In genomic region chr14:33951183-33951840, GRCh38 we compare ENCODE assay signal across 8 cellular contexts. TPM values are rescaled to one million over a fixed set of nuclear protein-coding genes. Genes with fewer than 3 reads are reported as not detected.
A peak's percentile ranks its signal among the peaks of the same experiment; 100 is the strongest.
DNase-seq lines count a peak whose midpoint lies in the region; ATAC-seq and TF ChIP-seq lines count a peak whose summit lies in the region.

No MANE protein-coding gene starts in this region.

- H3K9me3 ChIP-seq in iPS-15b (ENCODE audit: control insufficient read depth, insufficient read depth, low read length) = no peaks in the 10 kb centered on the region

- H3K36me3 Mint-ChIP-seq in activated CD4-positive, alpha-beta T cell treated with anti-CD3 and anti-CD28 coated beads, Interleukin-2, amount 10 ng/mL, durations not matched to agents 24 days and 14 days (ENCODE audit: low read depth) = peaks cover 23% of the 10 kb centered on the region
- no peaks in the 10 kb centered on the region for H3K36me3 Mint-ChIP-seq in activated CD4-positive, alpha-beta memory T cell treated with anti-CD3 and anti-CD28 coated beads for 36 hours

- H3K27ac Mint-ChIP-seq in activated CD4-positive, alpha-beta T cell treated with anti-CD3 and anti-CD28 coated beads, Interleukin-2, amount 10 ng/mL, durations not matched to agents 24 days and 14 days = no peak overlapping the region
- H3K27ac Mint-ChIP-seq in activated CD4-positive, alpha-beta memory T cell treated with anti-CD3 and anti-CD28 coated beads for 36 hours = no peak overlapping the region

- H3K36me3 ChIP-seq in iPS-15b (ENCODE audit: control insufficient read depth, insufficient read depth, low read length) = no peaks in the 10 kb centered on the region

- H3K4me1 ChIP-seq in iPS-15b (ENCODE audit: control insufficient read depth, insufficient read depth, low read length) = peaks cover 14% of the 10 kb centered on the region

- peaks cover 51% of the 10 kb centered on the region for H3K27me3 Mint-ChIP-seq in activated CD4-positive, alpha-beta T cell treated with anti-CD3 and anti-CD28 coated beads, Interleukin-2, amount 10 ng/mL, durations not matched to agents 24 days and 14 days
- peaks cover 45% of the 10 kb centered on the region for H3K27me3 Mint-ChIP-seq in activated CD4-positive, alpha-beta memory T cell treated with anti-CD3 and anti-CD28 coated beads for 36 hours

- DNase-seq in activated CD4-positive, alpha-beta T cell treated with anti-CD3 and anti-CD28 coated beads, Interleukin-2, amount 10 ng/mL, durations not matched to agents 24 days and 14 days = no peak
- DNase-seq in activated CD4-positive, alpha-beta T cell treated with anti-CD3 and anti-CD28 coated beads for 1 hour = no peak
- DNase-seq in activated CD4-positive, alpha-beta memory T cell treated with anti-CD3 and anti-CD28 coated beads for 36 hours = no peak
- DNase-seq in substantia nigra (lab: John Stamatoyannopoulos, UW) (no peak), HEK293T (ENCODE audit: extremely low spot score) (no peak)

- peak overlapping the region; percentile 87 for H3K4me3 Mint-ChIP-seq in activated CD4-positive, alpha-beta T cell treated with anti-CD3 and anti-CD28 coated beads, Interleukin-2, amount 10 ng/mL, durations not matched to agents 24 days and 14 days
- peak overlapping the region; percentile 76 for H3K4me3 Mint-ChIP-seq in activated CD4-positive, alpha-beta memory T cell treated with anti-CD3 and anti-CD28 coated beads for 36 hours

- intact Hi-C loops in activated CD4-positive, alpha-beta T cell treated with anti-CD3 and anti-CD28 coated beads, Interleukin-2, amount 10 ng/mL, durations not matched to agents 24 days and 14 days (cut with micrococcal nuclease) = loop anchor here (2.0 to 5.0 kb wide), 5 partner anchors 67 to 586 kb away; partner anchors contain the start of gene EAPP
- intact Hi-C loops in activated CD4-positive, alpha-beta memory T cell treated with anti-CD3 and anti-CD28 coated beads for 36 hours (cut with micrococcal nuclease) = loop anchor here (5.0 kb wide), 1 partner anchor 91 kb away; no protein-coding TSS in a partner anchor

- ATAC-seq in HG03108 (IDR thresholded peaks at IDR 0.05; ENCODE audit: unreplicated experiment) (no peak), HG03135 (IDR thresholded peaks at IDR 0.05; ENCODE audit: unreplicated experiment) (no peak)

- H3K9ac ChIP-seq in iPS-15b (ENCODE audit: low read depth, low read length) = no peak overlapping the region

- CTCF ChIA-PET in activated CD4-positive, alpha-beta memory T cell treated with anti-CD3 and anti-CD28 coated beads for 36 hours (lab: Charles Lee) = interaction anchor here (1.3 kb wide), 1 partner anchor 111 kb away, joined by 4 read pairs; no protein-coding TSS in a partner anchor
- CTCF ChIA-PET in HEK293T (lab: Yijun Ruan, JAX) = no interaction called here

- POLR2A ChIA-PET in activated CD4-positive, alpha-beta memory T cell treated with anti-CD3 and anti-CD28 coated beads for 36 hours (lab: Charles Lee) = no interaction called here
- POLR2A ChIA-PET in HEK293T (lab: Yijun Ruan, JAX) = interaction anchor here (0.6 to 2.7 kb wide), 3 partner anchors 23 to 508 kb away, joined by 3 to 12 read pairs (median 3); no protein-coding TSS in a partner anchor

- peaks cover 4% of the 10 kb centered on the region for H3K9me3 Mint-ChIP-seq in activated CD4-positive, alpha-beta T cell treated with anti-CD3 and anti-CD28 coated beads, Interleukin-2, amount 10 ng/mL, durations not matched to agents 24 days and 14 days
- no peaks in the 10 kb centered on the region for H3K9me3 Mint-ChIP-seq in activated CD4-positive, alpha-beta memory T cell treated with anti-CD3 and anti-CD28 coated beads for 36 hours

- peaks cover 35% of the 10 kb centered on the region for H3K4me1 Mint-ChIP-seq in activated CD4-positive, alpha-beta T cell treated with anti-CD3 and anti-CD28 coated beads, Interleukin-2, amount 10 ng/mL, durations not matched to agents 24 days and 14 days
- H3K4me1 Mint-ChIP-seq in activated CD4-positive, alpha-beta memory T cell treated with anti-CD3 and anti-CD28 coated beads for 36 hours (ENCODE audit: low read depth) = peaks cover 17% of the 10 kb centered on the region

- peak overlapping the region; percentile 68 for H3K27ac ChIP-seq in substantia nigra (ENCODE audit: low read depth, low read length, poor library complexity, severe bottlenecking)

- peaks cover 14% of the 10 kb centered on the region for H3K27me3 ChIP-seq in iPS-15b (ENCODE audit: control insufficient read depth, insufficient read depth, low read length)

- H3K4me3 ChIP-seq in iPS-15b (ENCODE audit: low read depth, low read length) = peak overlapping the region; percentile 19

TF ChIP-seq in HEK293T, 16 proteins besides CTCF, POLR2A, EP300 and RAD21:
- TF ChIP-seq SP1 (IDR thresholded peaks at IDR 0.05) = no peak
- TF ChIP-seq SUZ12 (IDR thresholded peaks at IDR 0.05) = no peak
- TF ChIP-seq ZNF384 (IDR thresholded peaks at IDR 0.05) = no peak
- no peak for TF ChIP-seq TARDBP (IDR thresholded peaks at IDR 0.05)
- TF ChIP-seq FOXM1 (IDR thresholded peaks at IDR 0.05; ENCODE audit: borderline replicate concordance) = no peak
- no peak for TF ChIP-seq NFRKB (IDR thresholded peaks at IDR 0.05)
- no peak for TF ChIP-seq HDGF (IDR thresholded peaks at IDR 0.05; ENCODE audit: borderline replicate concordance)
- no peak for TF ChIP-seq LEF1 (IDR thresholded peaks at IDR 0.05; ENCODE audit: borderline replicate concordance)
- no peak for TF ChIP-seq CTBP1 (IDR thresholded peaks at IDR 0.05; ENCODE audit: borderline replicate concordance)
- no peak for TF ChIP-seq BHLHE40 (IDR thresholded peaks at IDR 0.05; ENCODE audit: borderline replicate concordance)
- no peak for TF ChIP-seq ELF4 (IDR thresholded peaks at IDR 0.05)
- TF ChIP-seq PKNOX1 (IDR thresholded peaks at IDR 0.05) = no peak
- no peak for TF ChIP-seq ARNT (IDR thresholded peaks at IDR 0.05)
- no peak for TF ChIP-seq FOXK2 (IDR thresholded peaks at IDR 0.05)
TF ChIP-seq in HEK293T: peak in this region for 0.

RNA-seq across cellular contexts. Expression of gene EGLN3, which starts 0.4 kb away (rescaled TPM):
- 17.4 and 17.6 TPM in 2 replicates for total RNA-seq in activated CD4-positive, alpha-beta T cell treated with anti-CD3 and anti-CD28 coated beads, Interleukin-2, amount 10 ng/mL, durations not matched to agents 24 days and 14 days
- 1 to 10 TPM; 1.2 to 1.9 TPM for total RNA-seq in activated CD4-positive, alpha-beta memory T cell treated with anti-CD3 and anti-CD28 coated beads for 36 hours
